Comparison of ENCODE assay signal across 16 cellular contexts in the genomic region with DNA sequence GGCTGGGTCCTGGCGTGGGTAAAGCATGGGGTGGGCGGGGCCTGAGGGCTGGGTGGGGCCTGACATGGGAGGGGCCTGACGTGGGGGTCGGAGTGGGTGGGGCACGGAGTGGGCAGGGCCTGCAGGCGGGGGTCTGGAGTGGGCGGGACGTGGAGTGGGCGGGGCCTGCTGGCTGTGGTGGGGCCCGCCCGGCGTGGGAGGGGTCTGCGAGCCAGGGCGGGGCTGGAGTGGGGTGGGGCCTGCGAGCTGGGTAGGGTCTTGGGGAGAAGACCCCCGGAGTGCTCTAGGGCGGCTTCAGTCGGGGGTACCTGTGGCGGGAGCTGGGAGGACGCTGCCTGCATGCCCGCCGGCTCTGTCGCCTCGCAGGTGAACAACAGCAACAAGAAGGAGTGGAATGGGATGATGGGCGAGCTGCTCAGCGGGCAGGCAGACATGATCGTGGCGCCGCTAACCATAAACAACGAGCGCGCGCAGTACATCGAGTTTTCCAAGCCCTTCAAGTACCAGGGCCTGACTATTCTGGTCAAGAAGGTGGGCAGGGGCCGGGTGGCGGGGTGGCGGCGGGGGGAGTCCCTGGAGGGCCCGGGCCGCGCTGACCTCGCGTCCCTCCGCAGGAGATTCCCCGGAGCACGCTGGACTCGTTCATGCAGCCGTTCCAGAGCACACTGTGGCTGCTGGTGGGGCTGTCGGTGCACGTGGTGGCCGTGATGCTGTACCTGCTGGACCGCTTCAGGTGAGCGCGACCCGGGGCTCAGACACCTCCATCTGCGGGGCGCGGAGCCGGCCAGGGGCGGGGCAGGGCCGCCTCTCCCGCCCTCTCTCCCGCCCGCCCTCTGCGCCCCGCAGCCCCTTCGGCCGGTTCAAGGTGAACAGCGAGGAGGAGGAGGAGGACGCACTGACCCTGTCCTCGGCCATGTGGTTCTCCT. TPM values are rescaled to one million over a fixed set of nuclear protein-coding genes. Genes with fewer than 3 reads are reported as not detected.
DNase-seq lines count a peak whose midpoint lies in the region; ATAC-seq and TF ChIP-seq lines count a peak whose summit lies in the region.
"Had no signal": no experiment of that assay in that cellular context is flagged by ENCODE, and none has a peak within 500 bp of the region (broad histone marks: within the 10 kb centered on the region; RNA-seq: fewer than 3 reads in every experiment).

No MANE protein-coding gene starts in this region.

- no peaks in the 10 kb centered on the region for H3K36me3 Mint-ChIP-seq in GM23338 (ENCODE audit: low read depth)
- H3K36me3 Mint-ChIP-seq in activated T-cell treated with anti-CD3 and anti-CD28 coated beads, Interleukin-2, amount 50 U/mL, for 24 hours (ENCODE audit: low read depth) = no peaks in the 10 kb centered on the region
- H3K36me3 Mint-ChIP-seq in activated naive CD4-positive, alpha-beta T cell treated with anti-CD3 and anti-CD28 coated beads, Interleukin-2, amount 50 U/mL, for 72 hours = no peaks in the 10 kb centered on the region
- H3K36me3 Mint-ChIP-seq: activated naive CD8-positive, alpha-beta T cell; CD4-positive, CD25-positive, alpha-beta regulatory T cell had no signal

- ATAC-seq in GM23338 = peak; percentile 32
- ATAC-seq in activated naive CD4-positive, alpha-beta T cell treated with anti-CD3 and anti-CD28 coated beads, Interleukin-2, amount 50 U/mL, for 72 hours = no peak

- H4K20me1 ChIP-seq in GM23338 (replicated peaks; ENCODE audit: insufficient read depth) = no peaks in the 10 kb centered on the region

- peak overlapping the region; percentile 56; the same call in 1 of the 2 replicates for H2AFZ ChIP-seq in GM23338

- no peak overlapping the region for H3K27ac Mint-ChIP-seq in GM23338
- no peak overlapping the region for H3K27ac Mint-ChIP-seq in activated T-cell treated with anti-CD3 and anti-CD28 coated beads, Interleukin-2, amount 50 U/mL, for 24 hours
- no peak overlapping the region for H3K27ac Mint-ChIP-seq in activated naive CD4-positive, alpha-beta T cell treated with anti-CD3 and anti-CD28 coated beads, Interleukin-2, amount 50 U/mL, for 72 hours
- H3K27ac Mint-ChIP-seq: activated naive CD8-positive, alpha-beta T cell; CD4-positive, CD25-positive, alpha-beta regulatory T cell; naive thymus-derived CD8-positive, alpha-beta T cell had no signal

- H3K9me3 Mint-ChIP-seq in GM23338 = no peaks in the 10 kb centered on the region
- H3K9me3 Mint-ChIP-seq in activated T-cell treated with anti-CD3 and anti-CD28 coated beads, Interleukin-2, amount 50 U/mL, for 24 hours = no peaks in the 10 kb centered on the region
- no peaks in the 10 kb centered on the region for H3K9me3 Mint-ChIP-seq in activated naive CD4-positive, alpha-beta T cell treated with anti-CD3 and anti-CD28 coated beads, Interleukin-2, amount 50 U/mL, for 72 hours
- H3K9me3 Mint-ChIP-seq: central memory CD8-positive, alpha-beta T cell had no signal

- H3K36me3 ChIP-seq in GM23338 (ENCODE audit: insufficient read depth) = no peaks in the 10 kb centered on the region
- H3K36me3 ChIP-seq in iPS-20b (ENCODE audit: insufficient read depth, low read depth, low read length) = no peaks in the 10 kb centered on the region
- H3K36me3 ChIP-seq: left ventricle myocardium inferior had no signal

- H3F3A ChIP-seq in GM23338 (replicated peaks; ENCODE audit: low read depth) = peaks cover 4% of the 10 kb centered on the region; the same call in 1 of the 2 replicates

- TF ChIP-seq CTCF in GM23338 (conservative IDR thresholded peaks at IDR 0.05; ENCODE audit: low read depth in 2 of 2) = no peak

- H3K9me2 ChIP-seq in GM23338 (ENCODE audit: insufficient read depth) = no peaks in the 10 kb centered on the region

- H3K4me1 Mint-ChIP-seq in GM23338 = no peaks in the 10 kb centered on the region; the same call in 2 of the 3 replicates
- H3K4me1 Mint-ChIP-seq in activated T-cell treated with anti-CD3 and anti-CD28 coated beads, Interleukin-2, amount 50 U/mL, for 24 hours (ENCODE audit: low read depth) = peaks cover 21% of the 10 kb centered on the region

- H3K4me1 ChIP-seq in GM23338 (ENCODE audit: insufficient read depth) (peaks cover 2% of the 10 kb centered on the region; the same call in 1 of the 2 replicates), iPS-20b (ENCODE audit: insufficient read depth, low read length) (no peaks in the 10 kb centered on the region)

- peak overlapping the region; percentile 69 for H3K4me3 Mint-ChIP-seq in GM23338
- H3K4me3 Mint-ChIP-seq in activated T-cell treated with anti-CD3 and anti-CD28 coated beads, Interleukin-2, amount 50 U/mL, for 24 hours = no peak overlapping the region
- H3K4me3 Mint-ChIP-seq: activated naive CD8-positive, alpha-beta T cell; central memory CD8-positive, alpha-beta T cell had no signal

- peak overlapping the region; percentile 82 for H3K4me2 ChIP-seq in GM23338

- H3K27ac ChIP-seq in GM23338 (ENCODE audit: low read depth) = no peak overlapping the region
- H3K27ac ChIP-seq in iPS-20b (ENCODE audit: low read length) = no peak overlapping the region
- H3K27ac ChIP-seq: left ventricle myocardium inferior had no signal

- H3K9me3 ChIP-seq in iPS-20b (ENCODE audit: insufficient read depth, low read depth, low read length) = no peaks in the 10 kb centered on the region
- H3K9me3 ChIP-seq: left ventricle myocardium inferior had no signal

- H3K9ac ChIP-seq in iPS-20b (ENCODE audit: low read depth, low read length) = no peak overlapping the region

- peaks cover 83% of the 10 kb centered on the region for H3K27me3 ChIP-seq in GM23338 (ENCODE audit: insufficient read depth)
- H3K27me3 ChIP-seq in iPS-20b (ENCODE audit: insufficient read depth, low read length) = peaks cover 99% of the 10 kb centered on the region

- DNase-seq in COLO668 (lab: John Stamatoyannopoulos, UW; ENCODE audit: unreplicated experiment) (peak; percentile 60), GM23338 (ENCODE audit: low spot score) (peak; percentile 73), SK-MEL-5 (ENCODE audit: low read depth, low spot score) (peak; percentile 37), SIG-M5 treated with dmso at 0.1 percent for 504 hours (lab: John Stamatoyannopoulos, UW; ENCODE audit: unreplicated experiment) (no peak)
- DNase-seq in activated T-cell treated with anti-CD3 and anti-CD28 coated beads, Interleukin-2, amount 50 U/mL, for 24 hours = no peak
- no peak for DNase-seq in activated naive CD4-positive, alpha-beta T cell treated with anti-CD3 and anti-CD28 coated beads, Interleukin-2, amount 50 U/mL, for 72 hours (ENCODE audit: low spot score in 2 of 2)
- DNase-seq: activated CD4-positive, alpha-beta T cell treated with anti-CD3 and anti-CD28 coated beads for 1 hour; CD4-positive, CD25-positive, alpha-beta regulatory T cell; left ventricle myocardium inferior; naive thymus-derived CD8-positive, alpha-beta T cell; NCI-H2081 treated with DMSO at 0.1 percent for 48 hours; stimulated activated CD4-positive, alpha-beta T cell treated with anti-CD3 and anti-CD28 coated beads, Interleukin-2, amount 100 ng/mL, for 48 hours had no signal

- H3K4me3 ChIP-seq in GM23338 (peak overlapping the region; percentile 62), iPS-20b (ENCODE audit: low read length) (peak overlapping the region; percentile 43; the same call in 1 of the 2 replicates)

- no peaks in the 10 kb centered on the region for H3K79me2 ChIP-seq in GM23338 (replicated peaks; ENCODE audit: insufficient read depth)

- in situ Hi-C loops in SK-MEL-5 (cut with HindIII; ENCODE audit: low pct_unique_long_range_greater_than_20kb, low sequenced_read_pairs) = no loop called here

- H3K27me3 Mint-ChIP-seq in GM23338 (ENCODE audit: insufficient read depth, low read depth, poor library complexity) = peaks cover 88% of the 10 kb centered on the region
- H3K27me3 Mint-ChIP-seq in activated T-cell treated with anti-CD3 and anti-CD28 coated beads, Interleukin-2, amount 50 U/mL, for 24 hours = peaks cover 86% of the 10 kb centered on the region

RNA-seq across cellular contexts. Expression of a gene that starts 8.0 kb away (rescaled TPM):
- total RNA-seq in GM23338 (2014; rRNA removed; shearing (Covaris generic)) = 0.16 and 0.21 TPM in 2 replicates
- polyA plus RNA-seq in GM23338 (2016; fragmentation: Nextera tagmentation; extraction: Ambion mirVana) = 3.0 and 4.3 TPM in 2 replicates
- 0.40 TPM in 1 of 2 replicates, not detected in the other for total RNA-seq in SK-MEL-5 (2014; rRNA removed; shearing (Covaris generic))
- 0.43 and 0.81 TPM in 2 replicates for polyA plus RNA-seq in SK-MEL-5 (2015; cell fraction: cytosol; rRNA removed)
- polyA plus RNA-seq in SK-MEL-5 (2015; cell fraction: nucleus; rRNA removed) = 0.83 TPM in 1 of 2 replicates, not detected in the other
- not detected for total RNA-seq in activated naive CD4-positive, alpha-beta T cell treated with anti-CD3 and anti-CD28 coated beads, Interleukin-2, amount 50 U/mL, for 72 hours
- total RNA-seq: CD4-positive, CD25-positive, alpha-beta regulatory T cell; left ventricle myocardium inferior; naive thymus-derived CD8-positive, alpha-beta T cell; T-helper 1 cell treated with Interleukin-12 subunit alpha and Interleukin-12 subunit beta and Interleukin-4 antibody, amounts not matched to agents 30 ng/mL and 1 ng/mL, for 36 hours had no signal
- polyA plus RNA-seq: CD4-positive, CD25-positive, alpha-beta regulatory T cell; naive thymus-derived CD8-positive, alpha-beta T cell had no signal

RNA-seq across cellular contexts. Expression of a gene that starts 10.0 kb away (rescaled TPM):
- not detected in 2 replicates for total RNA-seq in GM23338 (2014; rRNA removed; shearing (Covaris generic))
- not detected in 2 replicates for polyA plus RNA-seq in GM23338 (2016; fragmentation: Nextera tagmentation; extraction: Ambion mirVana)
- not detected in 2 replicates for total RNA-seq in SK-MEL-5 (2014; rRNA removed; shearing (Covaris generic))
- not detected in 2 replicates for polyA plus RNA-seq in SK-MEL-5 (2015; cell fraction: cytosol; rRNA removed)
- polyA plus RNA-seq in SK-MEL-5 (2015; cell fraction: nucleus; rRNA removed) = not detected in 2 replicates
- not detected for total RNA-seq in activated naive CD4-positive, alpha-beta T cell treated with anti-CD3 and anti-CD28 coated beads, Interleukin-2, amount 50 U/mL, for 72 hours
- total RNA-seq: CD4-positive, CD25-positive, alpha-beta regulatory T cell; left ventricle myocardium inferior; naive thymus-derived CD8-positive, alpha-beta T cell; T-helper 1 cell treated with Interleukin-12 subunit alpha and Interleukin-12 subunit beta and Interleukin-4 antibody, amounts not matched to agents 30 ng/mL and 1 ng/mL, for 36 hours had no signal
- polyA plus RNA-seq: CD4-positive, CD25-positive, alpha-beta regulatory T cell; naive thymus-derived CD8-positive, alpha-beta T cell had no signal

RNA-seq across cellular contexts. Expression of a gene that starts 22.9 kb away (rescaled TPM):
- total RNA-seq in GM23338 (2014; rRNA removed; shearing (Covaris generic)) = 2.1 and 5.5 TPM in 2 replicates
- 2.5 and 2.7 TPM in 2 replicates for polyA plus RNA-seq in GM23338 (2016; fragmentation: Nextera tagmentation; extraction: Ambion mirVana)
- total RNA-seq in SK-MEL-5 (2014; rRNA removed; shearing (Covaris generic)) = 0.05 TPM in 1 of 2 replicates, not detected in the other
- 0.24 and 0.51 TPM in 2 replicates for polyA plus RNA-seq in SK-MEL-5 (2015; cell fraction: cytosol; rRNA removed)
- polyA plus RNA-seq in SK-MEL-5 (2015; cell fraction: nucleus; rRNA removed) = 0.07 and 0.88 TPM in 2 replicates
- under 1 TPM in 1 of 2 donors, not detected in 1; 0.10 TPM for total RNA-seq in activated naive CD4-positive, alpha-beta T cell treated with anti-CD3 and anti-CD28 coated beads, Interleukin-2, amount 50 U/mL, for 72 hours
- total RNA-seq: CD4-positive, CD25-positive, alpha-beta regulatory T cell; left ventricle myocardium inferior; naive thymus-derived CD8-positive, alpha-beta T cell had no signal
- polyA plus RNA-seq: CD4-positive, CD25-positive, alpha-beta regulatory T cell; naive thymus-derived CD8-positive, alpha-beta T cell had no signal

RNA-seq across cellular contexts. Expression of a gene that starts 26.5 kb away (rescaled TPM):
- total RNA-seq in GM23338 (2014; rRNA removed; shearing (Covaris generic)) = 41.5 and 42.9 TPM in 2 replicates
- 16.4 and 19.2 TPM in 2 replicates for polyA plus RNA-seq in GM23338 (2016; fragmentation: Nextera tagmentation; extraction: Ambion mirVana)
- 9.0 and 12.0 TPM in 2 replicates for total RNA-seq in SK-MEL-5 (2014; rRNA removed; shearing (Covaris generic))
- polyA plus RNA-seq in SK-MEL-5 (2015; cell fraction: cytosol; rRNA removed) = 28.6 and 34.7 TPM in 2 replicates
- 228 and 280 TPM in 2 replicates for polyA plus RNA-seq in SK-MEL-5 (2015; cell fraction: nucleus; rRNA removed)
- 10 to 100 TPM; 48.1 to 68.3 TPM for total RNA-seq in activated naive CD4-positive, alpha-beta T cell treated with anti-CD3 and anti-CD28 coated beads, Interleukin-2, amount 50 U/mL, for 72 hours

RNA-seq across cellular contexts. Expression of a gene that starts 26.7 kb away (rescaled TPM):
- 91.5 and 132 TPM in 2 replicates for total RNA-seq in GM23338 (2014; rRNA removed; shearing (Covaris generic))
- polyA plus RNA-seq in GM23338 (2016; fragmentation: Nextera tagmentation; extraction: Ambion mirVana) = 154 TPM in 2 replicates
- total RNA-seq in SK-MEL-5 (2014; rRNA removed; shearing (Covaris generic)) = 59.2 and 60.9 TPM in 2 replicates
- polyA plus RNA-seq in SK-MEL-5 (2015; cell fraction: cytosol; rRNA removed) = 96.5 and 117 TPM in 2 replicates
- polyA plus RNA-seq in SK-MEL-5 (2015; cell fraction: nucleus; rRNA removed) = 29.2 and 31.6 TPM in 2 replicates
- total RNA-seq in activated naive CD4-positive, alpha-beta T cell treated with anti-CD3 and anti-CD28 coated beads, Interleukin-2, amount 50 U/mL, for 72 hours = 10 to 100 TPM; 37.1 to 64.0 TPM

Comparison
In these comparisons a context has a peak if more than half of its experiments do, and no peak if none do; other contexts are left out.
1. DNase-seq: peak in COLO668 (single experiment), GM23338 (single experiment) and SK-MEL-5 (single experiment); none in activated T-cell treated with anti-CD3 and anti-CD28 coated beads, Interleukin-2, amount 50 U/mL, for 24 hours (single experiment), activated naive CD4-positive, alpha-beta T cell treated with anti-CD3 and anti-CD28 coated beads, Interleukin-2, amount 50 U/mL, for 72 hours (0 of 2) and SIG-M5 treated with dmso at 0.1 percent for 504 hours (single experiment).